Comparison of ENCODE assay signal across 14 cellular contexts in genomic region chr15:95577911-95578310, GRCh38.
DNase-seq lines count a peak whose midpoint lies in the region; ATAC-seq and TF ChIP-seq lines count a peak whose summit lies in the region.
"Had no signal": no experiment of that assay in that cellular context is flagged by ENCODE, and none has a peak within 500 bp of the region (broad histone marks: within the 10 kb centered on the region; RNA-seq: fewer than 3 reads in every experiment).

No MANE protein-coding gene starts in this region.

- no peak overlapping the region for H3K4me3 ChIP-seq in GM23248

- peaks cover 0 to 3% (median 0%) of the 10 kb centered on the region in 5 experiments for H3K9me3 Mint-ChIP-seq in brain
- H3K9me3 Mint-ChIP-seq in nephron progenitor cell = peaks cover 14% of the 10 kb centered on the region
- no peaks in the 10 kb centered on the region for H3K9me3 Mint-ChIP-seq in osteocyte (ENCODE audit: unreplicated experiment)

- H2AFZ ChIP-seq in GM23248 = peak overlapping the region; percentile 16; the same call in 1 of the 2 replicates

- no peaks in the 10 kb centered on the region for H3K79me2 ChIP-seq in GM23248 (ENCODE audit: insufficient read depth)

- H3K4me1 Mint-ChIP-seq in brain (peaks cover 11% of the 10 kb centered on the region), nephron progenitor cell (peaks cover 43% of the 10 kb centered on the region), osteocyte (ENCODE audit: unreplicated experiment) (peaks cover 13% of the 10 kb centered on the region)
- H3K4me1 Mint-ChIP-seq: CD4-positive, alpha-beta memory T cell had no signal

- H3K36me3 Mint-ChIP-seq in brain (no peaks in the 10 kb centered on the region), nephron progenitor cell (ENCODE audit: low read depth) (peaks cover 4% of the 10 kb centered on the region), osteocyte (ENCODE audit: unreplicated experiment) (no peaks in the 10 kb centered on the region)
- H3K36me3 Mint-ChIP-seq: CD4-positive, alpha-beta memory T cell had no signal

- H3K9me3 ChIP-seq in GM23248 (ENCODE audit: low read depth) = no peaks in the 10 kb centered on the region

- H3K27ac ChIP-seq in GM23248 = no peak overlapping the region
- H3K27ac ChIP-seq: C4-2B, HL-60 had no signal

- H3K9me2 ChIP-seq in GM23248 (ENCODE audit: insufficient read depth) = no peaks in the 10 kb centered on the region

- no peaks in the 10 kb centered on the region for H3F3A ChIP-seq in GM23248 (ENCODE audit: insufficient read depth)

- no peak overlapping the region for H3K4me3 Mint-ChIP-seq in brain
- peak overlapping the region; percentile 9 for H3K4me3 Mint-ChIP-seq in nephron progenitor cell
- H3K4me3 Mint-ChIP-seq in osteocyte (ENCODE audit: unreplicated experiment) = no peak overlapping the region
- H3K4me3 Mint-ChIP-seq: CD4-positive, alpha-beta memory T cell had no signal

- 35 to 39% methylated on average over 4 of the region's 4 CpGs for WGBS in GM23248 (ENCODE audit: low coverage in 1 of 2, low lambda C conversion rate in 2 of 2, missing lambda C conversion rate in 2 of 2), 2 experiments

- no peaks in the 10 kb centered on the region for H3K27me3 ChIP-seq in GM23248 (replicated peaks; ENCODE audit: insufficient read depth)
- H3K27me3 ChIP-seq: BE2C had no signal

- H3K4me1 ChIP-seq in GM23248 (ENCODE audit: insufficient read depth) = no peaks in the 10 kb centered on the region
- H3K4me1 ChIP-seq: BE2C had no signal

- no peak for ATAC-seq in GM21390 (IDR thresholded peaks at IDR 0.05; ENCODE audit: unreplicated experiment)

- TF ChIP-seq CTCF in brain (conservative IDR thresholded peaks at IDR 0.05) = no peak
- TF ChIP-seq CTCF in nephron progenitor cell (IDR thresholded peaks at IDR 0.05) = no peak
- TF ChIP-seq CTCF in osteocyte (IDR thresholded peaks at IDR 0.05) = no peak

- in situ Hi-C loops in GM23248 (cut with MboI) = no loop called here

- no peak overlapping the region for H3K9ac ChIP-seq in GM23248

- no peak for DNase-seq in GM23248
- DNase-seq in nephron progenitor cell = no peak
- no peak for DNase-seq in osteocyte (ENCODE audit: extremely low spot score, unreplicated experiment)
- DNase-seq in NCI-H2227 (lab: John Stamatoyannopoulos, UW; ENCODE audit: unreplicated experiment) = no peak
- DNase-seq in NCI-H1436 treated with DMSO at 0.1 percent for 48 hours (lab: John Stamatoyannopoulos, UW) = no peak
- DNase-seq: BE2C; CD4-positive, alpha-beta memory T cell; DMS79 treated with DMSO at 0.1 percent for 48 hours; EL; H7 had no signal

- H3K4me2 ChIP-seq in GM23248 (ENCODE audit: unreplicated experiment) = no peak overlapping the region

- H3K27ac Mint-ChIP-seq in brain (peak overlapping the region in 3 of 5 experiments; percentile 17 to 29 (median 26)), nephron progenitor cell (peak overlapping the region; percentile 92), osteocyte (ENCODE audit: unreplicated experiment) (peak overlapping the region; percentile 17)
- H3K27ac Mint-ChIP-seq: CD4-positive, alpha-beta memory T cell had no signal

- no peaks in the 10 kb centered on the region for H3K36me3 ChIP-seq in GM23248 (ENCODE audit: low read depth)
- H3K36me3 ChIP-seq: BE2C had no signal

- H3K27me3 Mint-ChIP-seq in brain (peaks cover 2% of the 10 kb centered on the region), nephron progenitor cell (ENCODE audit: low read depth, poor library complexity) (peaks cover 7% of the 10 kb centered on the region), osteocyte (ENCODE audit: unreplicated experiment) (no peaks in the 10 kb centered on the region)

- H4K20me1 ChIP-seq in GM23248 (ENCODE audit: insufficient read depth) = no peaks in the 10 kb centered on the region

Comparison
In these comparisons a context has a peak if more than half of its experiments do, and no peak if none do; other contexts are left out.
1. H3K27ac Mint-ChIP-seq: peak in every context shown above with its lines; median percentile 92 in nephron progenitor cell; 26 in brain; 17 in osteocyte.